ENCODE assay signal across 1 cellular context in the genomic region with DNA sequence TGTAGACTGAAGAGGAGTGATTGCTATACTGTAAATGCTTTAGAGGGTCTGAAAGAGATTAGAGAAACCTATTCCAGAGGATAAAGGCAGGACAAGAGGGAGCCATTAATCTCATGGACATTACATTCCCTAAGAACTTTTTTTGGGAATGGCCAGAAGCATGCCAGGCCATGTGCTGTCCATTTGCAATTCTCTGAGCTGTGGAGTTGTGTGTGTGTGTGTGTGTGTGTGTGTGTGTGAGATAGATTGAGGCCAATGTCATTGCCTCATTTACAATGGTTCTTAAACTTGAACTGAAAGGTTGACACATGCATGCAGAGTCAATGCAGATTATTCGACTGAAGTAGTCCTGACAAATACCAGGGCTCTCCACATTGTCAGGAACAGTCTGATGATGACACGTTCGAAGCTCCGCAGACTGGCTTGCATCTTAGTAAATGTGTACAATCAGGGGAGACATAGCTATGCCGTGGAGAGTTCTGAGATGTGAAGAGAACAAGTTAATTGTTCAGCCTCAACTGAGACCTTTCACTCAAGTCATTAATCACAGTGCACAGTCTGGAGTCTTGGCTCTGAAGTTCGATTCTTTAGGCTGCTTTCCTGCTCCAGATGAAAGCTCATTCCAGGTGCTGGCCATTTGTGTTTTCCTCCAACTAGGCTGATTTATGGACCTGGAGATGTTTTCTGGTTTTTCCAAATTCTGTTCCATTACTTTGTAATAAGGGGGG.
A peak's percentile ranks its signal among the peaks of the same experiment; 100 is the strongest.
TF ChIP-seq lines count a peak whose summit lies in the region.

No MANE protein-coding gene starts in this region.

TF ChIP-seq in SK-N-SH treated with all-trans-retinoic acid at 6 μM for 48 hours, 23 proteins besides CTCF, POLR2A, EP300 and RAD21 (continued from another document):
- TF ChIP-seq, protein P1, sequence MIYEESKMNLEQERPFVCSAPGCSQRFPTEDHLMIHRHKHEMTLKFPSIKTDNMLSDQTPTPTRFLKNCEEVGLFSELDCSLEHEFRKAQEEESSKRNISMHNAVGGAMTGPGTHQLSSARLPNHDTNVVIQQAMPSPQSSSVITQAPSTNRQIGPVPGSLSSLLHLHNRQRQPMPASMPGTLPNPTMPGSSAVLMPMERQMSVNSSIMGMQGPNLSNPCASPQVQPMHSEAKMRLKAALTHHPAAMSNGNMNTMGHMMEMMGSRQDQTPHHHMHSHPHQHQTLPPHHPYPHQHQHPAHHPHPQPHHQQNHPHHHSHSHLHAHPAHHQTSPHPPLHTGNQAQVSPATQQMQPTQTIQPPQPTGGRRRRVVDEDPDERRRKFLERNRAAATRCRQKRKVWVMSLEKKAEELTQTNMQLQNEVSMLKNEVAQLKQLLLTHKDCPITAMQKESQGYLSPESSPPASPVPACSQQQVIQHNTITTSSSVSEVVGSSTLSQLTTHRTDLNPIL (CRISPR knock-in tag; IDR thresholded peaks at IDR 0.05; ENCODE audit: low read depth) = no peak
- TF ChIP-seq BACH2 (CRISPR knock-in tag; IDR thresholded peaks at IDR 0.05; ENCODE audit: borderline replicate concordance) (no peak), ZFP30 (CRISPR knock-in tag; IDR thresholded peaks at IDR 0.05) (no peak), ZNF565 (CRISPR knock-in tag; conservative IDR thresholded peaks at IDR 0.05; ENCODE audit: low read depth) (no peak), ZC3H10 (CRISPR knock-in tag; IDR thresholded peaks at IDR 0.05) (peak; percentile 72), TOX (CRISPR knock-in tag; IDR thresholded peaks at IDR 0.05; ENCODE audit: borderline replicate concordance) (peak; percentile 95), CSDC2 (CRISPR knock-in tag; IDR thresholded peaks at IDR 0.05) (0 out of 2 replicates have a peak, but pooled peaks have one; percentile 50), ARNTL (CRISPR knock-in tag; IDR thresholded peaks at IDR 0.05; ENCODE audit: borderline replicate concordance, low read depth) (no peak), RARB (CRISPR knock-in tag; IDR thresholded peaks at IDR 0.05) (peak; percentile 88), ZNF8 (CRISPR knock-in tag; IDR thresholded peaks at IDR 0.05) (no peak), ISL1 (CRISPR knock-in tag; IDR thresholded peaks at IDR 0.05) (peak; percentile 82), ZNF70 (CRISPR knock-in tag; IDR thresholded peaks at IDR 0.05) (no peak), ESRRG (CRISPR knock-in tag; IDR thresholded peaks at IDR 0.05) (no peak), SNAI2 (CRISPR knock-in tag; IDR thresholded peaks at IDR 0.05) (no peak)
- TF ChIP-seq, protein P2, sequence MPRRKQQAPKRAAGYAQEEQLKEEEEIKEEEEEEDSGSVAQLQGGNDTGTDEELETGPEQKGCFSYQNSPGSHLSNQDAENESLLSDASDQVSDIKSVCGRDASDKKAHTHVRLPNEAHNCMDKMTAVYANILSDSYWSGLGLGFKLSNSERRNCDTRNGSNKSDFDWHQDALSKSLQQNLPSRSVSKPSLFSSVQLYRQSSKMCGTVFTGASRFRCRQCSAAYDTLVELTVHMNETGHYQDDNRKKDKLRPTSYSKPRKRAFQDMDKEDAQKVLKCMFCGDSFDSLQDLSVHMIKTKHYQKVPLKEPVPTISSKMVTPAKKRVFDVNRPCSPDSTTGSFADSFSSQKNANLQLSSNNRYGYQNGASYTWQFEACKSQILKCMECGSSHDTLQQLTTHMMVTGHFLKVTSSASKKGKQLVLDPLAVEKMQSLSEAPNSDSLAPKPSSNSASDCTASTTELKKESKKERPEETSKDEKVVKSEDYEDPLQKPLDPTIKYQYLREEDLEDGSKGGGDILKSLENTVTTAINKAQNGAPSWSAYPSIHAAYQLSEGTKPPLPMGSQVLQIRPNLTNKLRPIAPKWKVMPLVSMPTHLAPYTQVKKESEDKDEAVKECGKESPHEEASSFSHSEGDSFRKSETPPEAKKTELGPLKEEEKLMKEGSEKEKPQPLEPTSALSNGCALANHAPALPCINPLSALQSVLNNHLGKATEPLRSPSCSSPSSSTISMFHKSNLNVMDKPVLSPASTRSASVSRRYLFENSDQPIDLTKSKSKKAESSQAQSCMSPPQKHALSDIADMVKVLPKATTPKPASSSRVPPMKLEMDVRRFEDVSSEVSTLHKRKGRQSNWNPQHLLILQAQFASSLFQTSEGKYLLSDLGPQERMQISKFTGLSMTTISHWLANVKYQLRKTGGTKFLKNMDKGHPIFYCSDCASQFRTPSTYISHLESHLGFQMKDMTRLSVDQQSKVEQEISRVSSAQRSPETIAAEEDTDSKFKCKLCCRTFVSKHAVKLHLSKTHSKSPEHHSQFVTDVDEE (CRISPR knock-in tag; IDR thresholded peaks at IDR 0.05) = no peak
- TF ChIP-seq, protein P3, sequence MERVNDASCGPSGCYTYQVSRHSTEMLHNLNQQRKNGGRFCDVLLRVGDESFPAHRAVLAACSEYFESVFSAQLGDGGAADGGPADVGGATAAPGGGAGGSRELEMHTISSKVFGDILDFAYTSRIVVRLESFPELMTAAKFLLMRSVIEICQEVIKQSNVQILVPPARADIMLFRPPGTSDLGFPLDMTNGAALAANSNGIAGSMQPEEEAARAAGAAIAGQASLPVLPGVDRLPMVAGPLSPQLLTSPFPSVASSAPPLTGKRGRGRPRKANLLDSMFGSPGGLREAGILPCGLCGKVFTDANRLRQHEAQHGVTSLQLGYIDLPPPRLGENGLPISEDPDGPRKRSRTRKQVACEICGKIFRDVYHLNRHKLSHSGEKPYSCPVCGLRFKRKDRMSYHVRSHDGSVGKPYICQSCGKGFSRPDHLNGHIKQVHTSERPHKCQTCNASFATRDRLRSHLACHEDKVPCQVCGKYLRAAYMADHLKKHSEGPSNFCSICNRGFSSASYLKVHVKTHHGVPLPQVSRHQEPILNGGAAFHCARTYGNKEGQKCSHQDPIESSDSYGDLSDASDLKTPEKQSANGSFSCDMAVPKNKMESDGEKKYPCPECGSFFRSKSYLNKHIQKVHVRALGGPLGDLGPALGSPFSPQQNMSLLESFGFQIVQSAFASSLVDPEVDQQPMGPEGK (CRISPR knock-in tag; IDR thresholded peaks at IDR 0.05; ENCODE audit: borderline replicate concordance) = peak; percentile 30; the same call in 1 of the 2 replicates
- TF ChIP-seq, protein P4, sequence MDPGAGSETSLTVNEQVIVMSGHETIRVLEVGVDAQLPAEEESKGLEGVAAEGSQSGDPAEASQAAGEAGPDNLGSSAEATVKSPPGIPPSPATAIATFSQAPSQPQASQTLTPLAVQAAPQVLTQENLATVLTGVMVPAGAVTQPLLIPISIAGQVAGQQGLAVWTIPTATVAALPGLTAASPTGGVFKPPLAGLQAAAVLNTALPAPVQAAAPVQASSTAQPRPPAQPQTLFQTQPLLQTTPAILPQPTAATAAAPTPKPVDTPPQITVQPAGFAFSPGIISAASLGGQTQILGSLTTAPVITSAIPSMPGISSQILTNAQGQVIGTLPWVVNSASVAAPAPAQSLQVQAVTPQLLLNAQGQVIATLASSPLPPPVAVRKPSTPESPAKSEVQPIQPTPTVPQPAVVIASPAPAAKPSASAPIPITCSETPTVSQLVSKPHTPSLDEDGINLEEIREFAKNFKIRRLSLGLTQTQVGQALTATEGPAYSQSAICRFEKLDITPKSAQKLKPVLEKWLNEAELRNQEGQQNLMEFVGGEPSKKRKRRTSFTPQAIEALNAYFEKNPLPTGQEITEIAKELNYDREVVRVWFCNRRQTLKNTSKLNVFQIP (CRISPR knock-in tag; IDR thresholded peaks at IDR 0.05; ENCODE audit: borderline replicate concordance, low read depth) = no peak
- TF ChIP-seq, protein P5, sequence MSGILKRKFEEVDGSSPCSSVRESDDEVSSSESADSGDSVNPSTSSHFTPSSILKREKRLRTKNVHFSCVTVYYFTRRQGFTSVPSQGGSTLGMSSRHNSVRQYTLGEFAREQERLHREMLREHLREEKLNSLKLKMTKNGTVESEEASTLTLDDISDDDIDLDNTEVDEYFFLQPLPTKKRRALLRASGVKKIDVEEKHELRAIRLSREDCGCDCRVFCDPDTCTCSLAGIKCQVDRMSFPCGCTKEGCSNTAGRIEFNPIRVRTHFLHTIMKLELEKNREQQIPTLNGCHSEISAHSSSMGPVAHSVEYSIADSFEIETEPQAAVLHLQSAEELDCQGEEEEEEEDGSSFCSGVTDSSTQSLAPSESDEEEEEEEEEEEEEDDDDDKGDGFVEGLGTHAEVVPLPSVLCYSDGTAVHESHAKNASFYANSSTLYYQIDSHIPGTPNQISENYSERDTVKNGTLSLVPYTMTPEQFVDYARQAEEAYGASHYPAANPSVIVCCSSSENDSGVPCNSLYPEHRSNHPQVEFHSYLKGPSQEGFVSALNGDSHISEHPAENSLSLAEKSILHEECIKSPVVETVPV (CRISPR knock-in tag; IDR thresholded peaks at IDR 0.05) = no peak
